In the genomic region with DNA sequence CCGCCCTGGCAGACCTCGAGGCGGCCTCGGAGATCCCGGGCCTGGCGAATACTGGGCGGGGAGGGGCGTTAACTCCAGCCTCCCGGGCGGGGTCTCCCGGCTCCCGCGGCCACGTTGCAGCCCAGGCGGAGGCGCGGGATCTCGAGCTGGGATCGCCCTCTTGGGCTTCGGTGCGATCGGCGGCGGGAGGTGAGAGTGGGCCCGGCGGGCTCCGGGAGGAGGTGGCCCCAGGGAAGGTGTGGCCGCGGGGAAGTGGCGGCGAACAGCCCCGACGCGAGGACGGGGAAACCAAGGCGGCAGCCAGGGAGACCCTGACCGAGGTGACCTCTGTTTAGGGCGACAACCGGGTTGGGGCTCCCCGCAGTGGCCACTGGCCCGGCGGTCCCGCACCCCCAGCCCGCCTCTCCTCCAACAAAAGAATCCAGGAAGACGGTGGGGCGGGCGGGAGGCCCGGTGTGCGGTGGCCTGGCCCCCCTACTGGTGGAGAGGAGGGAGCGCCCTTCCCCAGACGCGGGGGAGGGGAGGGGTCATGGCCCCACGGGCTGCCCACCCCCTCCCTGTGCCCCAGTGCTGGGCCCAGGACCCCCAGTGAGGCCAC, we compare ENCODE assay signal across 8 cellular contexts. TPM values are rescaled to one million over a fixed set of nuclear protein-coding genes. Genes with fewer than 3 reads are reported as not detected.
DNase-seq lines count a peak whose midpoint lies in the region; ATAC-seq and TF ChIP-seq lines count a peak whose summit lies in the region.

A gene with protein sequence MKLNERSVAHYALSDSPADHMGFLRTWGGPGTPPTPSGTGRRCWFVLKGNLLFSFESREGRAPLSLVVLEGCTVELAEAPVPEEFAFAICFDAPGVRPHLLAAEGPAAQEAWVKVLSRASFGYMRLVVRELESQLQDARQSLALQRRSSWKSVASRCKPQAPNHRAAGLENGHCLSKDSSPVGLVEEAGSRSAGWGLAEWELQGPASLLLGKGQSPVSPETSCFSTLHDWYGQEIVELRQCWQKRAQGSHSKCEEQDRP (plus strand): TSS at position 96 of the 598 bp plus-strand sequence. CDS start 3,046 bp downstream, outside the sequence.

- peak; percentile 65 for DNase-seq in GM13976 (ENCODE audit: low spot score)
- DNase-seq in activated CD4-positive, alpha-beta T cell treated with anti-CD3 and anti-CD28 coated beads, Interleukin-2, amount 50 U/mL, for 48 hours: peak; percentile 58 to 65
- no peak for DNase-seq in thoracic aorta (ENCODE audit: low spot score)
- DNase-seq in NCI-H446 treated with DMSO at 0.1 percent for 48 hours (lab: John Stamatoyannopoulos, UW): no peak

- H3K36me3 ChIP-seq in endocrine pancreas (ENCODE audit: control insufficient read depth, insufficient read depth, low read length) (no peaks in the 10 kb centered on the region), muscle layer of colon (ENCODE audit: insufficient read depth, low read length) (peaks cover 12% of the 10 kb centered on the region), thoracic aorta (no peaks in the 10 kb centered on the region)

- H3K9me3 ChIP-seq in endocrine pancreas (ENCODE audit: control insufficient read depth, low read length): no peaks in the 10 kb centered on the region
- no peaks in the 10 kb centered on the region for H3K9me3 ChIP-seq in muscle layer of colon (ENCODE audit: low read length)
- no peaks in the 10 kb centered on the region for H3K9me3 ChIP-seq in thoracic aorta

- H3K4me1 ChIP-seq in endocrine pancreas (ENCODE audit: control insufficient read depth, insufficient read depth, low read length) (no peaks in the 10 kb centered on the region), muscle layer of colon (ENCODE audit: insufficient read depth, low read length) (peaks cover 52% of the 10 kb centered on the region), thoracic aorta (ENCODE audit: control insufficient read depth in 1 of 2, low read depth in 2 of 2) (peaks cover 20 to 62% of the 10 kb centered on the region in 2 donors)

- H3K4me3 ChIP-seq in endocrine pancreas (ENCODE audit: control insufficient read depth, insufficient read depth, low read length) (no peak within 1 kb of the TSS), muscle layer of colon (ENCODE audit: low read depth in 1 of 2, low read length in 2 of 2) (peak within 1 kb of the TSS; percentile 56 to 69), thoracic aorta (peak within 1 kb of the TSS; percentile 90)

- in situ Hi-C loops in GM13976 (cut with MboI; ENCODE audit: low sequenced_read_pairs, unreplicated experiment): no loop called here

- H3K27ac ChIP-seq in muscle layer of colon (ENCODE audit: low read depth, low read length) (peak within 1 kb of the TSS; percentile 96), thoracic aorta (peak within 1 kb of the TSS; percentile 86 to 88)

- ATAC-seq in thoracic aorta (ENCODE audit: insufficient number of reproducible peaks, low FRiP score, low read depth): no peak
- no peak for ATAC-seq in HG03045 (IDR thresholded peaks at IDR 0.05; ENCODE audit: unreplicated experiment)
- ATAC-seq in GM21619 (IDR thresholded peaks at IDR 0.05; ENCODE audit: unreplicated experiment): no peak

- TF ChIP-seq CTCF in GM13976 (IDR thresholded peaks at IDR 0.05; ENCODE audit: borderline replicate concordance, control extremely low read depth, extremely low read depth, insufficient read depth, missing control alignments): peak; percentile 8
- TF ChIP-seq CTCF in thoracic aorta (IDR thresholded peaks at IDR 0.05): peak; percentile 60

- H3K27me3 ChIP-seq in endocrine pancreas (ENCODE audit: control insufficient read depth, insufficient read depth, low read length) (no peaks in the 10 kb centered on the region), muscle layer of colon (ENCODE audit: control insufficient read depth in 1 of 2, insufficient read depth in 2 of 2, low read length in 2 of 2) (no peaks in the 10 kb centered on the region), thoracic aorta (replicated peaks; ENCODE audit: insufficient read depth) (no peaks in the 10 kb centered on the region)

- H3K9ac ChIP-seq in endocrine pancreas (ENCODE audit: control insufficient read depth, insufficient read depth, low read length): peak within 1 kb of the TSS; percentile 69
- peak within 1 kb of the TSS; percentile 68 for H3K9ac ChIP-seq in muscle layer of colon (ENCODE audit: low read length)

RNA-seq across cellular contexts. Expression of the gene that starts here (rescaled TPM):
- 10 to 100 TPM; 22.1 to 23.7 TPM for total RNA-seq in thoracic aorta

Comparison
In these comparisons a context has a peak if more than half of its experiments do, and no peak if none do; other contexts are left out.
1. DNase-seq: peak in GM13976 (single experiment) and activated CD4-positive, alpha-beta T cell treated with anti-CD3 and anti-CD28 coated beads, Interleukin-2, amount 50 U/mL, for 48 hours (2 of 2); none in thoracic aorta (single experiment) and NCI-H446 treated with DMSO at 0.1 percent for 48 hours (single experiment).